In the genomic region with DNA sequence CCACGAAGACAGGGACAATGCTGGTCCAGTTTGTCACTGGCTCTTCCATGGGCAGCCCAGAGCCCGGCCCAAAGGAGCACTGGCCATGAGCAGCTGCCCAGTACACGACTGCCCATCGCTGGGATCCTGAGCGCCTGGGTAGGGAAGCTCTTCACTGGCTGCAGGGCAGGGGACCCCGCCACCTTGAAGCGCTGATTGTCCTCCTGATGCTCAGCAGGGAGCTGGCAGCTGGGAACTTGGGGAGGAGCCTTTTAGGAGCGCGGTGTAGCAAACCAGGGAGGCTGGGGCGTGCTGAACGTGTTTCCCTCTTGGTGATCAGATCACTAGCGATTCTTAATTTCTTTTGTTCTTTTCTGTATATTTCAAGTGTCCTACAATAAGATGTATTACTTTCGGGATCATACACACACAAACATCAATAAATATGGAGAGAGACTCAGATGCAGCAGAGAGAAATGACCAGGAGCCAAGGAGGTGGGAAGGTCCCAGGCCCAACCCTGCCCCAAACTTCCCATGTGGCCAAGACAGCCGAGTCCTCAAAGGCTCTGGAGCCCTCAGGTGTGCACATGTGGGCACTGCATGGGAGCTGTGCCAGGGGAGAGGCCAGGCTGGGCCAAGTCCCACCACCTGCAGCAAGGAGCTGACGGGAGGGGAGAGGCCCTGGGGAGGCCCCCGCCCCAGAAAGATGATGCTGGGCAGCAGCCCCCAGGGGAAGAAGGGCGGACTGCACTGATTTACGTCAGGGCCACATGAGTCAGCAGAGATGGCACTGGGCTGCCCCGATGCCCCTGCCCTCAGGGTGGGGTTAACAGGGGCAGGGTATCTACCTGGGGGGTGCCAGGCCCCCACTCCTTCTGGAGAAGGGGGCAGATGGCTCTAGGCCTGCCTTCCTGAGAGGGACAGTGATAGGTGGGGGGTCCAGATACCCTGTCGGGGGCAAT, we compare ENCODE assay signal across 11 cellular contexts. TPM values are rescaled to one million over a fixed set of nuclear protein-coding genes. Genes with fewer than 3 reads are reported as not detected.
DNase-seq lines count a peak whose midpoint lies in the region; ATAC-seq, FAIRE-seq and TF ChIP-seq lines count a peak whose summit lies in the region.
"Had no signal": no experiment of that assay in that cellular context is flagged by ENCODE, and none has a peak within 500 bp of the region (broad histone marks: within the 10 kb centered on the region; RNA-seq: fewer than 3 reads in every experiment).

No MANE protein-coding gene starts in this region.

- no peak for TF ChIP-seq EP300 in suprapubic skin (IDR thresholded peaks at IDR 0.05)

- H3K27ac ChIP-seq in suprapubic skin, result no peak overlapping the region
- H3K27ac ChIP-seq: coronary artery, lower lobe of right lung had no signal

- H3K27ac Mint-ChIP-seq in T-helper 17 cell, result no peak overlapping the region
- no peak overlapping the region for H3K27ac Mint-ChIP-seq in memory B cell

- peaks cover 70% of the 10 kb centered on the region for H3K27me3 ChIP-seq in suprapubic skin

- TF ChIP-seq CTCF in D721Med (IDR thresholded peaks at IDR 0.05; ENCODE audit: insufficient read depth, missing control alignments) (peak; percentile 32), suprapubic skin (IDR thresholded peaks at IDR 0.05) (no peak)

- peaks cover 17% of the 10 kb centered on the region for H3K4me1 ChIP-seq in suprapubic skin

- 57% methylated on average over 14 of the region's 20 CpGs for WGBS in suprapubic skin

- H3K4me3 Mint-ChIP-seq in T-helper 17 cell (peak overlapping the region; percentile 31), memory B cell (peak overlapping the region; percentile 44)

- TF ChIP-seq POLR2A in suprapubic skin (IDR thresholded peaks at IDR 0.05) (no peak), H54 (IDR thresholded peaks at IDR 0.05; ENCODE audit: low read depth, low read length) (no peak)

- no peaks in the 10 kb centered on the region for H3K9me3 ChIP-seq in T-helper 17 cell (ENCODE audit: control insufficient read depth, low read length, poor library complexity, severe bottlenecking)
- H3K9me3 ChIP-seq in suprapubic skin, result no peaks in the 10 kb centered on the region
- H3K9me3 ChIP-seq: lower lobe of right lung had no signal

- H3K4me1 Mint-ChIP-seq in T-helper 17 cell (peaks cover 8% of the 10 kb centered on the region), memory B cell (peaks cover 15% of the 10 kb centered on the region)

- DNase-seq in D721Med (ENCODE audit: insufficient read length, low spot score) (no peak), HPDE6-E6E7 (ENCODE audit: extremely low spot score) (peak; percentile 68), T-helper 17 cell (no peak), memory B cell (ENCODE audit: low spot score in 2 of 2) (no peak), NCI-H187 treated with DMSO at 0.1 percent for 48 hours (lab: John Stamatoyannopoulos, UW) (no peak), suprapubic skin (ENCODE audit: low spot score in 2 of 2) (no peak), H54 (ENCODE audit: insufficient read length, low spot score) (no peak), COLO829 (ENCODE audit: low spot score) (no peak)
- DNase-seq: lower lobe of right lung had no signal

- no peaks in the 10 kb centered on the region for H3K9me3 Mint-ChIP-seq in memory B cell

- H3K27me3 Mint-ChIP-seq in T-helper 17 cell (no peaks in the 10 kb centered on the region), memory B cell (peaks cover 4% of the 10 kb centered on the region)

- H3K4me3 ChIP-seq in suprapubic skin, result no peak overlapping the region
- H3K4me3 ChIP-seq: lower lobe of right lung had no signal

- FAIRE-seq in D721Med (lab: Jason Lieb, UNC), result peak; percentile 29
- no peak for FAIRE-seq in H54 (lab: Jason Lieb, UNC)

- H3K36me3 Mint-ChIP-seq in T-helper 17 cell (ENCODE audit: low read depth) (no peaks in the 10 kb centered on the region), memory B cell (peaks cover 4% of the 10 kb centered on the region)

- ATAC-seq in T-helper 17 cell (no peak), memory B cell (ENCODE audit: low read depth) (no peak)
- ATAC-seq: lower lobe of right lung had no signal

- H3K36me3 ChIP-seq in suprapubic skin, result no peaks in the 10 kb centered on the region
- H3K36me3 ChIP-seq: lower lobe of right lung had no signal

RNA-seq across cellular contexts. Expression of a gene that starts 1.6 kb away (rescaled TPM):
- total RNA-seq in T-helper 17 cell (1 to 10 TPM; 2.3 to 3.9 TPM), suprapubic skin (10 to 100 TPM in 1 of 4 donors, 1 to 10 TPM in 3; 4.1 to 10.4 (median 8.5) TPM)

RNA-seq across cellular contexts. Expression of a gene that starts 20.1 kb away (rescaled TPM):
- total RNA-seq in T-helper 17 cell (not detected), suprapubic skin (1 to 10 TPM in 3 of 4 donors, under 1 TPM in 1; 0.78 to 2.4 (median 1.5) TPM)
- total RNA-seq: HT1080 had no signal

RNA-seq across cellular contexts. Expression of a gene that starts 41.7 kb away (rescaled TPM):
- total RNA-seq in T-helper 17 cell (100 to 1,000 TPM; 374 to 404 TPM), suprapubic skin (10 to 100 TPM in 2 of 4 donors, 1 to 10 TPM in 2; 4.8 to 17.6 (median 9.6) TPM)

RNA-seq across cellular contexts. Expression of a gene that starts 50.4 kb away (rescaled TPM):
- 10 to 100 TPM; 42.8 to 48.5 TPM for total RNA-seq in T-helper 17 cell
- 10 to 100 TPM; 58.5 to 97.2 (median 73.0) TPM for total RNA-seq in suprapubic skin

RNA-seq across cellular contexts. Expression of a gene that starts 54.1 kb away (rescaled TPM):
- total RNA-seq in T-helper 17 cell (10 to 100 TPM; 31.1 to 45.6 TPM), suprapubic skin (1 to 10 TPM; 2.0 to 6.3 (median 3.0) TPM)

Comparison
In these comparisons a context has a peak if more than half of its experiments do, and no peak if none do; other contexts are left out.
1. RNA of a gene that starts 41.7 kb away (total RNA-seq): 374 to 404 TPM in T-helper 17 cell; 4.8 to 17.6 TPM in suprapubic skin; every median in the first group is over 10 times any median in the second.